In the genomic region with DNA sequence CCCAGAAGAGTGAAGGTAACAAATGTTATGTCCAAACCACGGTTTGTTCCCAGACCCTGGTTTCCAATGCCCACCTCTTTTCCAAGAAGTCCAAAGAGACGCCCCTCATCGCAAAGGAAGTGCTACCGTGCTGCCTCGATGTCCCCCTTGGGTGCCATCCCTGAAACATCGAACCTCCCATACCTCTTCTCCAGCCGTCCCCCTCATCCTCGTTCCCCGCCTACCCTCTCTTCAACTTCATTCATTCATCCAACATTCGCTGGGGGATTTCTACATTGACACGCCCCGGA, we compare ENCODE assay signal across 8 cellular contexts. TPM values are rescaled to one million over a fixed set of nuclear protein-coding genes. Genes with fewer than 3 reads are reported as not detected.
A peak's percentile ranks its signal among the peaks of the same experiment; 100 is the strongest.
DNase-seq lines count a peak whose midpoint lies in the region; ATAC-seq, FAIRE-seq and TF ChIP-seq lines count a peak whose summit lies in the region.

No MANE protein-coding gene starts in this region.

- DNase-seq in CD4-positive, alpha-beta T cell, result no peak
- DNase-seq in bronchial epithelial cell (ENCODE audit: low read depth) (peak; percentile 8), natural killer cell (no peak), NCI-H446 treated with DMSO at 0.1 percent for 48 hours (lab: John Stamatoyannopoulos, UW) (no peak)
- DNase-seq in activated CD4-positive, CD25-positive, alpha-beta regulatory T cell (lab: John Stamatoyannopoulos, UW), result no peak
- DNase-seq in stimulated activated CD4-positive, alpha-beta T cell treated with anti-CD3 and anti-CD28 coated beads, Interleukin-4, amount 100 ng/mL, for 4 hours, result no peak

- ATAC-seq in CD4-positive, alpha-beta T cell (ENCODE audit: poor library complexity), result no peak
- ATAC-seq in HG03175 (IDR thresholded peaks at IDR 0.05; ENCODE audit: unreplicated experiment) (peak; percentile 6), natural killer cell (no peak), HG02642 (IDR thresholded peaks at IDR 0.05; ENCODE audit: poor library complexity, unreplicated experiment) (no peak)

- H3K27ac ChIP-seq in CD4-positive, alpha-beta T cell (ENCODE audit: low read depth, low read length), result peak overlapping the region; percentile 24

- no peaks in the 10 kb centered on the region for H3K9me3 Mint-ChIP-seq in CD4-positive, alpha-beta T cell
- H3K9me3 Mint-ChIP-seq in natural killer cell, result no peaks in the 10 kb centered on the region

- peak overlapping the region; percentile 89 for H3K4me3 Mint-ChIP-seq in CD4-positive, alpha-beta T cell
- H3K4me3 Mint-ChIP-seq in natural killer cell, result peak overlapping the region; percentile 96

- intact Hi-C loops in CD4-positive, alpha-beta T cell (cut with DNase I, micrococcal nuclease), result loop anchor here (1.0 to 5.0 kb wide), 7 partner anchors 30 to 347 kb away; a partner anchor contains a TSS
- intact Hi-C loops in natural killer cell (cut with micrococcal nuclease), result loop anchor here (1.0 to 2.0 kb wide), 3 partner anchors 30 to 149 kb away; a partner anchor contains a TSS

- no peak for TF ChIP-seq CTCF in CD4-positive, alpha-beta T cell (IDR thresholded peaks at IDR 0.05)
- TF ChIP-seq CTCF in bronchial epithelial cell (IDR thresholded peaks at IDR 0.05; ENCODE audit: insufficient read depth, low read length, severe bottlenecking) (no peak), natural killer cell (IDR thresholded peaks at IDR 0.05) (no peak)

- no peaks in the 10 kb centered on the region for H3K36me3 ChIP-seq in bronchial epithelial cell (ENCODE audit: control insufficient read depth, insufficient read depth, low read length)

- H3K4me1 Mint-ChIP-seq in CD4-positive, alpha-beta T cell (ENCODE audit: low read depth), result peaks cover 23% of the 10 kb centered on the region
- peaks cover 14 to 15% of the 10 kb centered on the region in 2 donors for H3K4me1 Mint-ChIP-seq in natural killer cell

- H3K36me3 Mint-ChIP-seq in CD4-positive, alpha-beta T cell (ENCODE audit: low read depth), result peaks cover 22% of the 10 kb centered on the region
- H3K36me3 Mint-ChIP-seq in natural killer cell, result no peaks in the 10 kb centered on the region

- CTCF ChIA-PET in CD4-positive, alpha-beta T cell (lab: Charles Lee), result interaction anchor here (2.2 to 3.0 kb wide), 2 partner anchors 31 to 142 kb away, joined by 7 to 15 read pairs; a partner anchor contains a TSS

- H3K9me3 ChIP-seq in CD4-positive, alpha-beta T cell (ENCODE audit: control insufficient read depth, low read length), result no peaks in the 10 kb centered on the region

- no peak for FAIRE-seq in bronchial epithelial cell (lab: Jason Lieb, UNC)

- peak overlapping the region; percentile 81 for H3K27ac Mint-ChIP-seq in CD4-positive, alpha-beta T cell
- H3K27ac Mint-ChIP-seq in natural killer cell, result peak overlapping the region; percentile 90 to 98

- H3K27me3 Mint-ChIP-seq in CD4-positive, alpha-beta T cell, result no peaks in the 10 kb centered on the region
- no peaks in the 10 kb centered on the region for H3K27me3 Mint-ChIP-seq in natural killer cell (ENCODE audit: low read depth in 2 of 2)

- no peaks in the 10 kb centered on the region for H3K27me3 ChIP-seq in CD4-positive, alpha-beta T cell (ENCODE audit: control insufficient read depth, insufficient read depth, low read length)
- H3K27me3 ChIP-seq in bronchial epithelial cell (ENCODE audit: control insufficient read depth, insufficient read depth, low read length), result no peaks in the 10 kb centered on the region

- POLR2A ChIA-PET in CD4-positive, alpha-beta T cell (lab: Charles Lee), result interaction anchor here (1.0 to 3.4 kb wide), 5 partner anchors 31 to 149 kb away, joined by 3 to 19 read pairs (median 5); a partner anchor contains a TSS

- H3K4me3 ChIP-seq in bronchial epithelial cell (ENCODE audit: low read depth, low read length), result peak overlapping the region; percentile 87

RNA-seq across cellular contexts. Expression of a gene that starts 0.5 kb away (rescaled TPM):
- 1 to 10 TPM; 3.7 to 3.9 TPM for total RNA-seq in CD4-positive, alpha-beta T cell
- total RNA-seq in bronchial epithelial cell (10.5 and 17.8 TPM in 2 replicates), natural killer cell (1 to 10 TPM; 2.6 to 5.5 (median 5.3) TPM)

RNA-seq across cellular contexts. Expression of a gene that starts 30.7 kb away (rescaled TPM):
- 10 to 100 TPM; 33.8 to 34.7 TPM for total RNA-seq in CD4-positive, alpha-beta T cell
- total RNA-seq in bronchial epithelial cell (57.7 and 70.0 TPM in 2 replicates), natural killer cell (10 to 100 TPM; 45.5 to 49.2 (median 48.9) TPM)
